In genomic region chr6:44223471-44224153, GRCh38 we compare ENCODE assay signal across 8 cellular contexts. TPM values are rescaled to one million over a fixed set of nuclear protein-coding genes. Genes with fewer than 3 reads are reported as not detected.
DNase-seq lines count a peak whose midpoint lies in the region; ATAC-seq and TF ChIP-seq lines count a peak whose summit lies in the region.

Gene SLC29A1, plus strand, starts transcription at chr6:44223595. Its CDS starts 3,719 bp downstream, at chr6:44227314.

- H3K18ac ChIP-seq in IMR-90 (ENCODE audit: low read depth, low read length), result no peak within 1 kb of the TSS

- H3K27ac ChIP-seq in IMR-90 (ENCODE audit: insufficient read depth, low read length), result peak within 1 kb of the TSS; percentile 37; the same call in 1 of the 2 replicates

- H2BK15ac ChIP-seq in IMR-90 (ENCODE audit: low read depth, low read length), result no peak within 1 kb of the TSS

- no peaks in the 10 kb centered on the region for H3K9me3 Mint-ChIP-seq in nephron
- no peaks in the 10 kb centered on the region for H3K9me3 Mint-ChIP-seq in stimulated activated naive CD8-positive, alpha-beta T cell treated with anti-CD3 and anti-CD28 coated beads, Interleukin-15, amount 100 ng/mL, for 72 hours

- no peak within 1 kb of the TSS for H2BK5ac ChIP-seq in IMR-90 (ENCODE audit: low read depth, low read length, poor library complexity, severe bottlenecking)

- dilution Hi-C loops in IMR-90 (cut with HindIII; ENCODE audit: low sequenced_read_pairs, unreplicated experiment), result no loop called here

- peaks cover 4% of the 10 kb centered on the region for H3K27me3 Mint-ChIP-seq in nephron (ENCODE audit: low read depth)
- H3K27me3 Mint-ChIP-seq in stimulated activated naive CD8-positive, alpha-beta T cell treated with anti-CD3 and anti-CD28 coated beads, Interleukin-15, amount 100 ng/mL, for 72 hours, result no peaks in the 10 kb centered on the region

- peak within 1 kb of the TSS; percentile 60 for H2AK9ac ChIP-seq in IMR-90 (replicated peaks; ENCODE audit: low read depth, low read length, poor library complexity)

- H3K4ac ChIP-seq in IMR-90 (ENCODE audit: low read depth, low read length), result no peak within 1 kb of the TSS

- peak; percentile 44 for ATAC-seq in GM19351 (IDR thresholded peaks at IDR 0.05; ENCODE audit: unreplicated experiment)
- peak; percentile 62 for ATAC-seq in IMR-90 (ENCODE audit: low read depth)
- peak; percentile 76 for ATAC-seq in stimulated activated naive CD8-positive, alpha-beta T cell treated with anti-CD3 and anti-CD28 coated beads, Interleukin-15, amount 100 ng/mL, for 72 hours

- H3K14ac ChIP-seq in IMR-90 (replicated peaks; ENCODE audit: low read depth, low read length), result peak within 1 kb of the TSS; percentile 55; the same call in 1 of the 2 replicates

- H2AFZ ChIP-seq in IMR-90 (replicated peaks; ENCODE audit: low read length, poor library complexity), result peak within 1 kb of the TSS; percentile 96

- H3K4me1 Mint-ChIP-seq in nephron, result peaks cover 62% of the 10 kb centered on the region
- H3K4me1 Mint-ChIP-seq in stimulated activated naive CD8-positive, alpha-beta T cell treated with anti-CD3 and anti-CD28 coated beads, Interleukin-15, amount 100 ng/mL, for 72 hours, result peaks cover 77% of the 10 kb centered on the region

- DNase-seq in BJ (ENCODE audit: low read depth) (no peak), IMR-90 (peak; percentile 28), RPMI8226 (peak; percentile 88), fibroblast of mammary gland (ENCODE audit: low read depth) (no peak)
- DNase-seq in activated T-helper 1 cell treated with anti-CD3 and anti-CD28 coated beads, Interleukin-2, amount 50 U/mL, for 16 hours (ENCODE audit: low read depth in 1 of 2, low spot score in 1 of 2), result peak; percentile 63 to 73
- DNase-seq in stimulated activated naive CD8-positive, alpha-beta T cell treated with anti-CD3 and anti-CD28 coated beads, Interleukin-15, amount 100 ng/mL, for 72 hours, result peak; percentile 79 to 80

- peaks cover 0 to 8% of the 10 kb centered on the region in 2 experiments; a peak in 1 of 4 replicates for H3K79me1 ChIP-seq in IMR-90 (ENCODE audit: low read depth in 1 of 2, low read length in 2 of 2)

- WGBS in IMR-90 (ENCODE audit: extremely low coverage in 2 of 2, insufficient read length in 1 of 2), 2 experiments, result 0% methylated on average over 40 of the region's 72 CpGs; no CpG with 5 or more reads in 1 of the 2 experiments

- H4K20me1 ChIP-seq in IMR-90 (ENCODE audit: insufficient read depth, low read length), result no peaks in the 10 kb centered on the region

- no peak within 1 kb of the TSS for H4K5ac ChIP-seq in IMR-90 (ENCODE audit: low read depth, low read length)

- peaks cover 16% of the 10 kb centered on the region for H3K4me1 ChIP-seq in IMR-90 (ENCODE audit: control insufficient read depth, insufficient read depth, low read length)

- H4K8ac ChIP-seq in IMR-90 (ENCODE audit: low read depth in 2 of 2, low read length in 2 of 2), result no peak within 1 kb of the TSS; a peak in 1 of 4 replicates

- peaks cover 4% of the 10 kb centered on the region; the same call in 1 of the 2 replicates for H3K9me1 ChIP-seq in IMR-90 (ENCODE audit: insufficient read depth, low read length)

- no peak within 1 kb of the TSS for H2BK20ac ChIP-seq in IMR-90 (ENCODE audit: low read depth, low read length)

- CTCF ChIA-PET in BJ (lab: Yijun Ruan, JAX), result interaction anchor here (0.8 to 6.8 kb wide), 7 partner anchors 12 to 115 kb away, joined by 3 to 89 read pairs (median 4); no protein-coding TSS in a partner anchor
- CTCF ChIA-PET in IMR-90 (lab: Yijun Ruan, JAX), result interaction anchor here (0.8 to 4.1 kb wide), 2 partner anchors 11 to 51 kb away, joined by 3 to 20 read pairs; no protein-coding TSS in a partner anchor

- H3K56ac ChIP-seq in IMR-90 (ENCODE audit: extremely low read depth, insufficient read depth, low read length), result no peak within 1 kb of the TSS; the same call in 1 of the 2 replicates

- no peaks in the 10 kb centered on the region for H3K36me3 Mint-ChIP-seq in nephron (ENCODE audit: low read depth)

- H4K91ac ChIP-seq in IMR-90 (ENCODE audit: insufficient read depth, low read depth, low read length), result no peak within 1 kb of the TSS; the same call in 1 of the 2 replicates

- H3K36me3 ChIP-seq in BJ (ENCODE audit: control insufficient read depth, insufficient read depth, low read length) (no peaks in the 10 kb centered on the region), IMR-90 (ENCODE audit: control insufficient read depth, insufficient read depth, low read length) (no peaks in the 10 kb centered on the region)

- in situ Hi-C loops in IMR-90 (cut with MboI; ENCODE audit: low sequenced_read_pairs), result no loop called here

- peak within 1 kb of the TSS; percentile 83 to 88 (median 83) for H3K4me3 Mint-ChIP-seq in nephron
- peak within 1 kb of the TSS; percentile 88 to 89 for H3K4me3 Mint-ChIP-seq in stimulated activated naive CD8-positive, alpha-beta T cell treated with anti-CD3 and anti-CD28 coated beads, Interleukin-15, amount 100 ng/mL, for 72 hours

- peak within 1 kb of the TSS; percentile 54 to 74 (median 63) for H3K27ac Mint-ChIP-seq in nephron
- peak within 1 kb of the TSS; percentile 78 to 81 for H3K27ac Mint-ChIP-seq in stimulated activated naive CD8-positive, alpha-beta T cell treated with anti-CD3 and anti-CD28 coated beads, Interleukin-15, amount 100 ng/mL, for 72 hours

- peak within 1 kb of the TSS; percentile 65; the same call in 1 of the 2 replicates for H3K23ac ChIP-seq in IMR-90 (ENCODE audit: low read depth, low read length)

- intact Hi-C loops in IMR-90 (cut with micrococcal nuclease), result no loop called here

- peak within 1 kb of the TSS; percentile 99 for H3K4me2 ChIP-seq in IMR-90 (ENCODE audit: low read depth, low read length)

- H3K4me3 ChIP-seq in BJ (ENCODE audit: low read depth, low read length), result peak within 1 kb of the TSS; percentile 56
- H3K4me3 ChIP-seq in IMR-90 (ENCODE audit: insufficient read depth, low read depth, low read length), result peak within 1 kb of the TSS; percentile 73
- H3K4me3 ChIP-seq in fibroblast of mammary gland (ENCODE audit: control insufficient read depth, low read depth, low read length), result peak within 1 kb of the TSS; percentile 59

- no TSS peak for BruUV-seq in IMR-90 (replicated peaks; lab: Mats Ljungman, UMichigan)

- H3K9ac ChIP-seq in IMR-90 (ENCODE audit: low read depth, low read length), result peak within 1 kb of the TSS; percentile 57; the same call in 1 of the 2 replicates

- 0 out of 2 replicates have a peak, but pooled peaks have one; percentile 26 for TF ChIP-seq CTCF in BJ (IDR thresholded peaks at IDR 0.05; ENCODE audit: insufficient read depth, low read depth, low read length)
- TF ChIP-seq CTCF in IMR-90 (conservative IDR thresholded peaks at IDR 0.05; ENCODE audit: low read depth, low read length), result no peak; the same call in 1 of the 2 replicates
- no peak for TF ChIP-seq CTCF in fibroblast of mammary gland (conservative IDR thresholded peaks at IDR 0.05; ENCODE audit: control insufficient read depth, insufficient read depth, low read depth, low read length)
- peak; percentile 16 to 29 (median 25) for TF ChIP-seq CTCF in nephron (IDR thresholded peaks at IDR 0.05; ENCODE audit: unreplicated experiment in 3 of 3)

- no peak for TF ChIP-seq RAD21 in IMR-90 (IDR thresholded peaks at IDR 0.05; ENCODE audit: low read length)

- TF ChIP-seq POLR2A in IMR-90 (IDR thresholded peaks at IDR 0.05; ENCODE audit: low read depth, low read length), result no peak

- no peak within 1 kb of the TSS; the same call in 1 of the 2 replicates for H2BK120ac ChIP-seq in IMR-90 (ENCODE audit: low read depth, low read length)

- POLR2A ChIA-PET in BJ (lab: Charles Lee), result interaction anchor here (1.0 kb wide), 1 partner anchor 24 kb away, joined by 3 read pairs; no protein-coding TSS in a partner anchor
- POLR2A ChIA-PET in IMR-90 (lab: Charles Lee; ENCODE audit: unreplicated experiment), result no interaction called here

- no peak within 1 kb of the TSS for H2AK5ac ChIP-seq in IMR-90 (ENCODE audit: low read depth, low read length)

- no peaks in the 10 kb centered on the region for H3K27me3 ChIP-seq in BJ (ENCODE audit: control insufficient read depth, insufficient read depth, low read length)
- H3K27me3 ChIP-seq in IMR-90 (ENCODE audit: control insufficient read depth, insufficient read depth, low read length), result no peaks in the 10 kb centered on the region

- H3K9me3 ChIP-seq in IMR-90 (ENCODE audit: control insufficient read depth, insufficient read depth, low read length), result no peaks in the 10 kb centered on the region

TF ChIP-seq in IMR-90, 13 proteins besides CTCF, POLR2A, EP300 and RAD21:
- TF ChIP-seq, protein P1, sequence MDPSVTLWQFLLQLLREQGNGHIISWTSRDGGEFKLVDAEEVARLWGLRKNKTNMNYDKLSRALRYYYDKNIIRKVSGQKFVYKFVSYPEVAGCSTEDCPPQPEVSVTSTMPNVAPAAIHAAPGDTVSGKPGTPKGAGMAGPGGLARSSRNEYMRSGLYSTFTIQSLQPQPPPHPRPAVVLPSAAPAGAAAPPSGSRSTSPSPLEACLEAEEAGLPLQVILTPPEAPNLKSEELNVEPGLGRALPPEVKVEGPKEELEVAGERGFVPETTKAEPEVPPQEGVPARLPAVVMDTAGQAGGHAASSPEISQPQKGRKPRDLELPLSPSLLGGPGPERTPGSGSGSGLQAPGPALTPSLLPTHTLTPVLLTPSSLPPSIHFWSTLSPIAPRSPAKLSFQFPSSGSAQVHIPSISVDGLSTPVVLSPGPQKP (IDR thresholded peaks at IDR 0.05; ENCODE audit: borderline replicate concordance, low read depth, low read length), result no peak
- TF ChIP-seq, protein P2, sequence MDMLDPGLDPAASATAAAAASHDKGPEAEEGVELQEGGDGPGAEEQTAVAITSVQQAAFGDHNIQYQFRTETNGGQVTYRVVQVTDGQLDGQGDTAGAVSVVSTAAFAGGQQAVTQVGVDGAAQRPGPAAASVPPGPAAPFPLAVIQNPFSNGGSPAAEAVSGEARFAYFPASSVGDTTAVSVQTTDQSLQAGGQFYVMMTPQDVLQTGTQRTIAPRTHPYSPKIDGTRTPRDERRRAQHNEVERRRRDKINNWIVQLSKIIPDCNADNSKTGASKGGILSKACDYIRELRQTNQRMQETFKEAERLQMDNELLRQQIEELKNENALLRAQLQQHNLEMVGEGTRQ (IDR thresholded peaks at IDR 0.05; ENCODE audit: low read depth, low read length), result peak; percentile 41; the same call in 1 of the 2 replicates
- peak; percentile 26; the same call in 1 of the 2 replicates for TF ChIP-seq MAZ (IDR thresholded peaks at IDR 0.05; ENCODE audit: borderline replicate concordance, low read depth, low read length)
- peak; percentile 69; the same call in 1 of the 2 replicates for TF ChIP-seq BHLHE40 (IDR thresholded peaks at IDR 0.05; ENCODE audit: low read depth, low read length)
- TF ChIP-seq MXI1 (IDR thresholded peaks at IDR 0.05; ENCODE audit: borderline replicate concordance, low read depth, low read length), result peak; percentile 89; the same call in 1 of the 2 replicates

RNA-seq across cellular contexts. Expression of gene SLC29A1, which starts in this region (rescaled TPM):
- 25.7 and 34.1 TPM in 2 replicates for polyA plus RNA-seq in BJ (2011; rRNA removed)
- 18.4 and 32.0 TPM in 2 replicates for polyA minus RNA-seq in BJ (2011; rRNA and poly(A)+ RNA removed)
- total RNA-seq in IMR-90 (2012; rRNA removed), result 4.1 and 4.7 TPM in 2 replicates
- 22.1 and 23.2 TPM in 2 replicates for polyA plus RNA-seq in IMR-90 (2012; rRNA removed)
- 20.7 and 23.2 TPM in 2 replicates for polyA plus RNA-seq in IMR-90 (2012; cell fraction: cytosol; rRNA removed)
- 33.9 and 57.0 TPM in 2 replicates for polyA plus RNA-seq in IMR-90 (2012; cell fraction: nucleus; rRNA removed; ENCODE audit: low replicate concordance)

Comparison
In these comparisons a context has a peak if more than half of its experiments do, and no peak if none do; other contexts are left out.
1. DNase-seq: peak in IMR-90 (single experiment), RPMI8226 (single experiment), activated T-helper 1 cell treated with anti-CD3 and anti-CD28 coated beads, Interleukin-2, amount 50 U/mL, for 16 hours (2 of 2) and stimulated activated naive CD8-positive, alpha-beta T cell treated with anti-CD3 and anti-CD28 coated beads, Interleukin-15, amount 100 ng/mL, for 72 hours (2 of 2); none in BJ (single experiment) and fibroblast of mammary gland (single experiment).
2. CTCF ChIP-seq: peak in BJ (single experiment) and nephron (3 of 3); none in IMR-90 (single experiment) and fibroblast of mammary gland (single experiment).
3. Peak in every context shown above with its lines, with median percentiles within 50 percentile points of each other: H3K4me3 ChIP-seq and ATAC-seq.